ENCODE assay signal across 9 cellular contexts in the genomic region with DNA sequence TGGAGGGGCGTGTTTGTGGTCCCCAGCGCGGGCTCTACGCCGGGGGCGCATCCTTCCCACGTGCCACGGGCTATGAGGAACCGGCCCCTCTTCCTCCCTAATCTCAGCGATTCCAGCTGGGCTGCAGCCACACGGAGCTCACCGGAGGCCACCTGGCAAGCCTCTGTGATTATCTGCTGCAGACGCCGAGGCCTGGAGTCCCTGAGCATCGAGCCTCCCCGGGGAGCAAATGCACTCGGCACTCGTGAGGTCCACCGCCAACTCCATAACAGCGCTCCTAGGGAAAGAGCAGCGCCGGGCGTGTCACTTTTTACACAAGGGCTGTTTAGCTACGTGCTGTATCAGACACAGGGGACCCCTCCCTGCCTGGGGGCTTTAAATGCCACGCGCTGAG.
DNase-seq lines count a peak whose midpoint lies in the region; ATAC-seq, FAIRE-seq and TF ChIP-seq lines count a peak whose summit lies in the region.
"Had no signal": no experiment of that assay in that cellular context is flagged by ENCODE, and none has a peak within 500 bp of the region (broad histone marks: within the 10 kb centered on the region; RNA-seq: fewer than 3 reads in every experiment).

No MANE protein-coding gene starts in this region.

- H3K9me3 ChIP-seq in PC-3 (ENCODE audit: low read length) = no peaks in the 10 kb centered on the region
- H3K9me3 ChIP-seq in MG63 = no peaks in the 10 kb centered on the region
- H3K9me3 ChIP-seq: psoas muscle had no signal

- peaks cover 0 to 4% (median 0%) of the 10 kb centered on the region in 3 donors for H3K36me3 Mint-ChIP-seq in immature natural killer cell

- FAIRE-seq in D721Med (lab: Jason Lieb, UNC) = no peak

- H3K27ac Mint-ChIP-seq in immature natural killer cell = peak overlapping the region in 2 of 6 donors; percentile 36 to 61

- H3K36me3 ChIP-seq in PC-3 (ENCODE audit: low read depth, low read length) (no peaks in the 10 kb centered on the region), MG63 (no peaks in the 10 kb centered on the region)

- peak overlapping the region; percentile 67 for H3K4me3 ChIP-seq in PC-3 (ENCODE audit: low read length)
- no peak overlapping the region for H3K4me3 ChIP-seq in MG63
- H3K4me3 ChIP-seq: psoas muscle had no signal

- H3K9ac ChIP-seq in PC-3 (ENCODE audit: low read length) = no peak overlapping the region

- no peaks in the 10 kb centered on the region for H4K20me1 ChIP-seq in PC-3 (ENCODE audit: low read length)

- H3K27me3 Mint-ChIP-seq in immature natural killer cell (ENCODE audit: low read depth in 3 of 3) = peaks cover 12 to 18% (median 14%) of the 10 kb centered on the region in 3 donors

- peak overlapping the region in 4 of 5 donors; percentile 41 to 79 (median 58) for H3K4me3 Mint-ChIP-seq in immature natural killer cell

- no TSS peak for BruUV-seq in PC-3 (replicated peaks; lab: Mats Ljungman, UMichigan)

- H3K9me3 Mint-ChIP-seq in immature natural killer cell = no peaks in the 10 kb centered on the region

- DNase-seq in D721Med (ENCODE audit: insufficient read length, low spot score) (peak; percentile 72), PC-3 (peak; percentile 6), immature natural killer cell (no peak), MG63 (no peak)
- DNase-seq: psoas muscle had no signal

- peak overlapping the region; percentile 68 for H2AFZ ChIP-seq in PC-3 (ENCODE audit: low read length)

- peak overlapping the region; percentile 93 for H3K4me2 ChIP-seq in PC-3 (ENCODE audit: low read length)

- CTCF ChIA-PET in PC-3 (lab: Charles Lee) = interaction anchor here (0.5 kb wide), 1 partner anchor 18 kb away, joined by 3 read pairs; no protein-coding TSS in a partner anchor

- POLR2A ChIA-PET in PC-3 (lab: Charles Lee; ENCODE audit: unreplicated experiment) = no interaction called here

- peaks cover 13 to 16% of the 10 kb centered on the region in 2 donors for H3K4me1 Mint-ChIP-seq in immature natural killer cell

- no peaks in the 10 kb centered on the region for H3K9me2 ChIP-seq in PC-3 (replicated peaks; ENCODE audit: low read length)

- TF ChIP-seq CTCF in D721Med (IDR thresholded peaks at IDR 0.05; ENCODE audit: insufficient read depth, missing control alignments) (no peak), PC-3 (conservative IDR thresholded peaks at IDR 0.05; ENCODE audit: low read depth, low read length) (no peak)

- intact Hi-C loops in PC-3 (cut with micrococcal nuclease) = no loop called here

- no peak overlapping the region for H3K27ac ChIP-seq in PC-3 (ENCODE audit: low read length)
- H3K27ac ChIP-seq: psoas muscle had no signal

- ATAC-seq in HG02678 (IDR thresholded peaks at IDR 0.05; ENCODE audit: unreplicated experiment) = peak; percentile 26
- peak; percentile 39 for ATAC-seq in PC-3
- no peak for ATAC-seq in HG03442 (IDR thresholded peaks at IDR 0.05; ENCODE audit: unreplicated experiment)
- no peak for ATAC-seq in GM18868 (IDR thresholded peaks at IDR 0.05; ENCODE audit: unreplicated experiment)
- no peak for ATAC-seq in HG03432 (IDR thresholded peaks at IDR 0.05; ENCODE audit: unreplicated experiment)

- no peaks in the 10 kb centered on the region for H3F3A ChIP-seq in PC-3 (ENCODE audit: low read length, unreplicated experiment)

- peaks cover 8% of the 10 kb centered on the region; the same call in 1 of the 2 replicates for H3K4me1 ChIP-seq in PC-3 (ENCODE audit: insufficient read depth, low read length)
- H3K4me1 ChIP-seq: psoas muscle had no signal

- H3K27me3 ChIP-seq in PC-3 (ENCODE audit: low read length) = no peaks in the 10 kb centered on the region
- no peaks in the 10 kb centered on the region for H3K27me3 ChIP-seq in MG63

- H3K79me2 ChIP-seq in PC-3 (ENCODE audit: low read length) = no peaks in the 10 kb centered on the region

Comparison
In these comparisons a context has a peak if more than half of its experiments do, and no peak if none do; other contexts are left out.
1. DNase-seq: peak in D721Med (single experiment) and PC-3 (single experiment); none in immature natural killer cell (0 of 3) and MG63 (single experiment).
2. ATAC-seq: peak in HG02678 (single experiment) and PC-3 (single experiment); none in HG03442 (single experiment), GM18868 (single experiment) and HG03432 (single experiment).